1 cellular context compared by ENCODE assay signal in genomic region chr2:118056165-118056534, GRCh38.
A peak's percentile ranks its signal among the peaks of the same experiment; 100 is the strongest.
TF ChIP-seq lines count a peak whose summit lies in the region.

No MANE protein-coding gene starts in this region.

TF ChIP-seq in GM12878, 131 proteins besides CTCF, POLR2A, EP300 and RAD21 (continued from another document):
- peak; percentile 54; the same call in 1 of the 2 replicates for TF ChIP-seq NR2F1 (conservative IDR thresholded peaks at IDR 0.05)
- TF ChIP-seq IKZF2 (IDR thresholded peaks at IDR 0.05) = peak; percentile 85 to 87
- TF ChIP-seq BCL3 (IDR thresholded peaks at IDR 0.05; ENCODE audit: borderline replicate concordance, insufficient read depth, low read depth, low read length, poor library complexity, severe bottlenecking) = peak; percentile 28
- TF ChIP-seq HSF1 (IDR thresholded peaks at IDR 0.05; ENCODE audit: low read depth, low read length) = no peak
- peak in 1 of 2 experiments; percentile 34; a peak in 1 of 4 replicates for TF ChIP-seq ETV6 (conservative IDR thresholded peaks at IDR 0.05 in 1 of 2, IDR thresholded peaks at IDR 0.05 in 1 of 2; ENCODE audit: borderline replicate concordance in 1 of 2, low read depth in 1 of 2)
- 0 out of 2 replicates have a peak, but pooled peaks have one; percentile 33 for TF ChIP-seq CBX5 (IDR thresholded peaks at IDR 0.05; ENCODE audit: low read depth)
- peak; percentile 95 for TF ChIP-seq BCL11A (IDR thresholded peaks at IDR 0.05; ENCODE audit: low read depth, low read length)
- peak; percentile 74 for TF ChIP-seq PAX5 (IDR thresholded peaks at IDR 0.05; ENCODE audit: borderline replicate concordance, low read depth, low read length)
- TF ChIP-seq ZBTB4 (CRISPR knock-in tag; IDR thresholded peaks at IDR 0.05) = no peak
- peak; percentile 92 for TF ChIP-seq DPF2 (IDR thresholded peaks at IDR 0.05)
- peak; percentile 79; the same call in 1 of the 2 replicates for TF ChIP-seq CHD2 (IDR thresholded peaks at IDR 0.05; ENCODE audit: borderline replicate concordance, low read depth, low read length)
- TF ChIP-seq RCOR1 (conservative IDR thresholded peaks at IDR 0.05; ENCODE audit: low read depth, low read length) = no peak
- 0 out of 4 replicates have a peak, but pooled peaks of 1 of the 2 experiments have one; percentile 16 for TF ChIP-seq CEBPB (IDR thresholded peaks at IDR 0.05; ENCODE audit: borderline replicate concordance in 1 of 2, low read depth in 2 of 2, low read length in 2 of 2)
- 0 out of 4 replicates have a peak, but pooled peaks of 1 of the 2 experiments have one; percentile 5 for TF ChIP-seq SRF (IDR thresholded peaks at IDR 0.05; ENCODE audit: low read depth in 2 of 2, low read length in 2 of 2)
- no peak for TF ChIP-seq GABPA (IDR thresholded peaks at IDR 0.05; ENCODE audit: low read depth)
- TF ChIP-seq SREBF1 (IDR thresholded peaks at IDR 0.05; ENCODE audit: low read length) = 0 out of 2 replicates have a peak, but pooled peaks have one; percentile 8
- no peak for TF ChIP-seq TCF12 (IDR thresholded peaks at IDR 0.05; ENCODE audit: low read depth, low read length)
- TF ChIP-seq BHLHE40 (IDR thresholded peaks at IDR 0.05; ENCODE audit: borderline replicate concordance in 1 of 2, low read depth in 2 of 2, low read length in 1 of 2) = peak; percentile 58 to 63; a peak in 3 of 4 replicates
- peak; percentile 80 for TF ChIP-seq IKZF1 (conservative IDR thresholded peaks at IDR 0.05)
- TF ChIP-seq NBN (IDR thresholded peaks at IDR 0.05) = peak; percentile 32; the same call in 1 of the 2 replicates
- TF ChIP-seq FOXM1 (IDR thresholded peaks at IDR 0.05; ENCODE audit: low read depth, low read length) = no peak
- no peak for TF ChIP-seq SMAD5 (IDR thresholded peaks at IDR 0.05; ENCODE audit: low read depth)
- TF ChIP-seq RELB (IDR thresholded peaks at IDR 0.05; ENCODE audit: low read depth) = peak; percentile 67; the same call in 1 of the 2 replicates
- 0 out of 2 replicates have a peak, but pooled peaks have one; percentile 42 for TF ChIP-seq NKRF (conservative IDR thresholded peaks at IDR 0.05)
- TF ChIP-seq BRCA1 (IDR thresholded peaks at IDR 0.05; ENCODE audit: low read depth, low read length) = no peak
- TF ChIP-seq CUX1 (IDR thresholded peaks at IDR 0.05; ENCODE audit: insufficient replicate concordance, low read depth, low read length) = no peak
- TF ChIP-seq ESRRA (IDR thresholded peaks at IDR 0.05; ENCODE audit: low read length) = 0 out of 2 replicates have a peak, but pooled peaks have one; percentile 39
- TF ChIP-seq ZNF217 (IDR thresholded peaks at IDR 0.05) = 0 out of 2 replicates have a peak, but pooled peaks have one; percentile 18
- no peak for TF ChIP-seq SUZ12 (IDR thresholded peaks at IDR 0.05; ENCODE audit: unreplicated experiment)
- 0 out of 2 replicates have a peak, but pooled peaks have one; percentile 5 for TF ChIP-seq BMI1 (IDR thresholded peaks at IDR 0.05; ENCODE audit: borderline replicate concordance)
- TF ChIP-seq MTA2 (IDR thresholded peaks at IDR 0.05; ENCODE audit: low read depth) = peak; percentile 82
- peak; percentile 83 for TF ChIP-seq RUNX3 (IDR thresholded peaks at IDR 0.05; ENCODE audit: low read length)
- no peak for TF ChIP-seq ATF2 (IDR thresholded peaks at IDR 0.05; ENCODE audit: low read length)
- TF ChIP-seq SMARCA5 (IDR thresholded peaks at IDR 0.05) = peak; percentile 70; the same call in 1 of the 2 replicates
- peak; percentile 100 for TF ChIP-seq SPI1 (IDR thresholded peaks at IDR 0.05; ENCODE audit: borderline replicate concordance, insufficient read depth, low read depth, low read length)
- TF ChIP-seq EGR1 (IDR thresholded peaks at IDR 0.05; ENCODE audit: borderline replicate concordance in 1 of 2, low read depth in 2 of 2, low read length in 2 of 2) = no peak
- 0 out of 2 replicates have a peak, but pooled peaks have one; percentile 33 for TF ChIP-seq STAT3 (IDR thresholded peaks at IDR 0.05; ENCODE audit: low read depth, low read length)
- peak; percentile 71 for TF ChIP-seq EED (IDR thresholded peaks at IDR 0.05; ENCODE audit: low read depth)
- peak; percentile 23; the same call in 1 of the 2 replicates for TF ChIP-seq MLLT1 (IDR thresholded peaks at IDR 0.05)
- no peak; the same call in 1 of the 2 replicates for TF ChIP-seq SMC3 (IDR thresholded peaks at IDR 0.05; ENCODE audit: borderline replicate concordance, low read length)
- no peak for TF ChIP-seq POLR2AphosphoS5 (IDR thresholded peaks at IDR 0.05; ENCODE audit: low read length)
- TF ChIP-seq POU2F2 (IDR thresholded peaks at IDR 0.05; ENCODE audit: borderline replicate concordance, low read depth, low read length) = peak; percentile 71; the same call in 1 of the 3 replicates
- TF ChIP-seq BACH1 (IDR thresholded peaks at IDR 0.05; ENCODE audit: borderline replicate concordance) = peak; percentile 64; the same call in 1 of the 2 replicates
- peak; percentile 32; the same call in 1 of the 2 replicates for TF ChIP-seq CREM (IDR thresholded peaks at IDR 0.05; ENCODE audit: low read depth)
